15 cellular contexts compared by ENCODE assay signal in genomic region chr13:111011899-111012298, GRCh38.
DNase-seq lines count a peak whose midpoint lies in the region; TF ChIP-seq lines count a peak whose summit lies in the region.
"Had no signal": no experiment of that assay in that cellular context is flagged by ENCODE, and none has a peak within 500 bp of the region (broad histone marks: within the 10 kb centered on the region; RNA-seq: fewer than 3 reads in every experiment).

No MANE protein-coding gene starts in this region.

- H3K9ac ChIP-seq in OCI-LY3 (ENCODE audit: low read length), result no peak overlapping the region
- H3K9ac ChIP-seq: BLaER1 treated with 17β-estradiol and CSF1 and Interleukin-3, amounts not matched to agents 10 nM and 100 nM had no signal

- H3K4me2 ChIP-seq in OCI-LY3 (ENCODE audit: low read length), result no peak overlapping the region
- H3K4me2 ChIP-seq: GM23338 had no signal

- peak; percentile 54 for DNase-seq in AG08396 (ENCODE audit: low spot score)
- DNase-seq in GM12865 (ENCODE audit: low read depth), result peak; percentile 12
- DNase-seq in fibroblast of mammary gland (ENCODE audit: low read depth), result peak; percentile 27
- DNase-seq in NCI-H2081 (lab: John Stamatoyannopoulos, UW), result no peak
- no peak for DNase-seq in stimulated activated naive CD4-positive, alpha-beta T cell (lab: John Stamatoyannopoulos, UW)
- DNase-seq in DMS53 treated with DMSO at 0.1 percent for 48 hours (lab: John Stamatoyannopoulos, UW; ENCODE audit: unreplicated experiment), result no peak
- DNase-seq: amniotic stem cell, cerebellar nuclear complex, DMS53, naive B cell had no signal

- peaks cover 16% of the 10 kb centered on the region for H3K4me1 ChIP-seq in OCI-LY3 (ENCODE audit: low read length)

- H3K36me3 ChIP-seq in OCI-LY3 (replicated peaks; ENCODE audit: low read depth, low read length), result no peaks in the 10 kb centered on the region
- H3K36me3 ChIP-seq: BLaER1 treated with 17β-estradiol and CSF1 and Interleukin-3, amounts not matched to agents 10 nM and 100 nM had no signal

- no peaks in the 10 kb centered on the region for H3K79me2 ChIP-seq in OCI-LY3 (ENCODE audit: low read length)

- H3K4me3 ChIP-seq in GM12865 (ENCODE audit: low read depth, low read length), result no peak overlapping the region
- no peak overlapping the region for H3K4me3 ChIP-seq in OCI-LY3 (ENCODE audit: low read length)
- no peak overlapping the region for H3K4me3 ChIP-seq in fibroblast of mammary gland (ENCODE audit: control insufficient read depth, low read depth, low read length)
- H3K4me3 ChIP-seq: BLaER1 treated with 17β-estradiol and CSF1 and Interleukin-3, amounts not matched to agents 10 nM and 100 nM; GM23338; lung had no signal

- no peak overlapping the region for H3K27ac ChIP-seq in OCI-LY3 (ENCODE audit: low read length)
- H3K27ac ChIP-seq: BLaER1 treated with 17β-estradiol and CSF1 and Interleukin-3, amounts not matched to agents 10 nM and 100 nM; RWPE1 had no signal

- H2AFZ ChIP-seq in OCI-LY3 (ENCODE audit: low read depth, low read length), result 0 out of 2 replicates have a peak overlapping the region, but pooled peaks have one; percentile 8
- H2AFZ ChIP-seq: GM23338 had no signal

- no peaks in the 10 kb centered on the region for H4K20me1 ChIP-seq in OCI-LY3 (ENCODE audit: insufficient read depth, low read length)
- H4K20me1 ChIP-seq: BLaER1 treated with 17β-estradiol and CSF1 and Interleukin-3, amounts not matched to agents 10 nM and 100 nM had no signal

- H3K27me3 ChIP-seq in OCI-LY3 (ENCODE audit: low read depth, low read length), result no peaks in the 10 kb centered on the region
- H3K27me3 ChIP-seq: BLaER1 treated with 17β-estradiol and CSF1 and Interleukin-3, amounts not matched to agents 10 nM and 100 nM had no signal

- TF ChIP-seq CTCF in GM12865 (IDR thresholded peaks at IDR 0.05; ENCODE audit: insufficient read depth, low read depth, low read length, missing control alignments) (no peak), OCI-LY3 (IDR thresholded peaks at IDR 0.05; ENCODE audit: low read depth, low read length) (no peak), fibroblast of mammary gland (conservative IDR thresholded peaks at IDR 0.05; ENCODE audit: control insufficient read depth, insufficient read depth, low read depth, low read length) (no peak)

- no peaks in the 10 kb centered on the region for H3K9me3 ChIP-seq in OCI-LY3 (ENCODE audit: insufficient read depth, low read length)

Comparison
In these comparisons a context has a peak if more than half of its experiments do, and no peak if none do; other contexts are left out.
1. DNase-seq: peak in AG08396 (single experiment), GM12865 (single experiment) and fibroblast of mammary gland (single experiment); none in NCI-H2081 (0 of 2), stimulated activated naive CD4-positive, alpha-beta T cell (0 of 6) and DMS53 treated with DMSO at 0.1 percent for 48 hours (single experiment).